Comparison of ENCODE assay signal across 8 cellular contexts in genomic region chr18:3262234-3263171, GRCh38. TPM values are rescaled to one million over a fixed set of nuclear protein-coding genes. Genes with fewer than 3 reads are reported as not detected.
A peak's percentile ranks its signal among the peaks of the same experiment; 100 is the strongest.
DNase-seq lines count a peak whose midpoint lies in the region; ATAC-seq and TF ChIP-seq lines count a peak whose summit lies in the region.

No MANE protein-coding gene starts in this region.

- H3K9ac ChIP-seq in iPS-15b (ENCODE audit: low read depth, low read length) = peak overlapping the region; percentile 99

- 0 to 1% (median 1%) methylated on average over 36 to 69 of the region's 69 CpGs for WGBS in spleen, 5 donors

- TF ChIP-seq POLR2A in spleen (IDR thresholded peaks at IDR 0.05) = no peak

- H3K36me3 ChIP-seq in ascending aorta = peaks cover 14 to 22% of the 10 kb centered on the region in 2 donors
- no peaks in the 10 kb centered on the region for H3K36me3 ChIP-seq in iPS-15b (ENCODE audit: control insufficient read depth, insufficient read depth, low read length)
- peaks cover 0 to 27% (median 13%) of the 10 kb centered on the region in 6 donors for H3K36me3 ChIP-seq in spleen

- no peak for TF ChIP-seq CTCF in ascending aorta (IDR thresholded peaks at IDR 0.05)
- no peak for TF ChIP-seq CTCF in spleen (IDR thresholded peaks at IDR 0.05 in 8 of 11, conservative IDR thresholded peaks at IDR 0.05 in 3 of 11)
- TF ChIP-seq CTCF in GM13977 (IDR thresholded peaks at IDR 0.05; ENCODE audit: extremely low read depth, insufficient read depth, missing control alignments) = no peak

- DNase-seq in OCI-M1 (lab: John Stamatoyannopoulos, UW) = peak; percentile 74
- no peak for DNase-seq in ascending aorta (ENCODE audit: low spot score in 2 of 2)
- no peak for DNase-seq in spleen
- no peak for DNase-seq in GM13977 (ENCODE audit: low spot score)
- DNase-seq in NCI-H187 (lab: John Stamatoyannopoulos, UW) = no peak

- ATAC-seq in GM18511 (IDR thresholded peaks at IDR 0.05; ENCODE audit: unreplicated experiment) (peak; percentile 44), HG02759 (IDR thresholded peaks at IDR 0.05; ENCODE audit: unreplicated experiment) (peak; percentile 45)

- H3K27me3 ChIP-seq in ascending aorta = no peaks in the 10 kb centered on the region
- H3K27me3 ChIP-seq in iPS-15b (ENCODE audit: control insufficient read depth, insufficient read depth, low read length) = no peaks in the 10 kb centered on the region
- no peaks in the 10 kb centered on the region for H3K27me3 ChIP-seq in spleen (replicated peaks in 1 of 7)

- intact Hi-C loops in ascending aorta (cut with DNase I) (loop anchor here (2.0 kb wide), 1 partner anchor 330 kb away; no protein-coding TSS in a partner anchor), spleen (cut with DNase I; ENCODE audit: low total_unique reads) (no loop called here)

- H3K27ac ChIP-seq in ascending aorta (peak overlapping the region; percentile 96 to 100), spleen (peak overlapping the region; percentile 95 to 99 (median 98))

- in situ Hi-C loops in GM13977 (cut with MboI; ENCODE audit: low pct_unique_long_range_greater_than_20kb, low sequenced_read_pairs, unreplicated experiment) = no loop called here

- H3K4me3 ChIP-seq in ascending aorta (peak overlapping the region; percentile 94 to 96), iPS-15b (ENCODE audit: low read depth, low read length) (peak overlapping the region; percentile 67), spleen (peak overlapping the region; percentile 81 to 96 (median 88))

- H3K4me1 ChIP-seq in ascending aorta = peaks cover 12 to 40% of the 10 kb centered on the region in 2 donors
- H3K4me1 ChIP-seq in iPS-15b (ENCODE audit: control insufficient read depth, insufficient read depth, low read length) = peaks cover 11% of the 10 kb centered on the region
- H3K4me1 ChIP-seq in spleen = peaks cover 55 to 89% (median 77%) of the 10 kb centered on the region in 6 donors

- H3K9me3 ChIP-seq in ascending aorta = no peaks in the 10 kb centered on the region
- no peaks in the 10 kb centered on the region for H3K9me3 ChIP-seq in iPS-15b (ENCODE audit: control insufficient read depth, insufficient read depth, low read length)
- H3K9me3 ChIP-seq in spleen = no peaks in the 10 kb centered on the region

RNA-seq across cellular contexts. Expression of gene MYL12B, which starts 0.6 kb away (rescaled TPM):
- 198 TPM for total RNA-seq in ascending aorta
- total RNA-seq in spleen = 100 to 1,000 TPM; 176 to 254 (median 199) TPM
- 100 to 1,000 TPM; 290 to 371 (median 360) TPM for polyA plus RNA-seq in spleen

RNA-seq across cellular contexts. Expression of gene MYL12A, which starts 14.9 kb away (rescaled TPM):
- total RNA-seq in ascending aorta (421 TPM), spleen (100 to 1,000 TPM; 442 to 675 (median 581) TPM)
- polyA plus RNA-seq in spleen = 100 to 1,000 TPM; 422 to 675 (median 592) TPM

RNA-seq across cellular contexts. Expression of gene MYOM1, which starts 42.7 kb away (rescaled TPM):
- total RNA-seq in ascending aorta = 7.8 TPM
- total RNA-seq in spleen = 1 to 10 TPM; 1.4 to 2.7 (median 1.8) TPM
- 1 to 10 TPM; 1.2 to 6.2 (median 2.4) TPM for polyA plus RNA-seq in spleen
